ENCODE assay signal across 8 cellular contexts in genomic region chr20:17614812-17615644, GRCh38. TPM values are rescaled to one million over a fixed set of nuclear protein-coding genes. Genes with fewer than 3 reads are reported as not detected.
DNase-seq lines count a peak whose midpoint lies in the region; ATAC-seq lines count a peak whose summit lies in the region.

No MANE protein-coding gene starts in this region.

- H3K4me1 ChIP-seq in urinary bladder (ENCODE audit: insufficient read depth) = peaks cover 4% of the 10 kb centered on the region

- H3K27me3 Mint-ChIP-seq in activated T-cell treated with anti-CD3 and anti-CD28 coated beads, Interleukin-2, amount 50 U/mL, for 24 hours = no peaks in the 10 kb centered on the region
- no peaks in the 10 kb centered on the region for H3K27me3 Mint-ChIP-seq in activated T-cell treated with anti-CD3 and anti-CD28 coated beads, Interleukin-2, amount 50 U/mL, for 72 hours (ENCODE audit: low read depth)
- no peaks in the 10 kb centered on the region for H3K27me3 Mint-ChIP-seq in dendritic cell treated with granulocyte-macrophage colony-stimulating factor and Interleukin-4, amounts not matched to agents 40 ng/mL and 50 ng/mL, for 4 days

- H3K36me3 ChIP-seq in urinary bladder (ENCODE audit: insufficient read depth) = no peaks in the 10 kb centered on the region

- intact Hi-C loops in dendritic cell treated with granulocyte-macrophage colony-stimulating factor and Interleukin-4, amounts not matched to agents 40 ng/mL and 50 ng/mL, for 4 days (cut with micrococcal nuclease) = no loop called here

- H3K36me3 Mint-ChIP-seq in activated T-cell treated with anti-CD3 and anti-CD28 coated beads, Interleukin-2, amount 50 U/mL, for 24 hours (ENCODE audit: low read depth) = peaks cover 36% of the 10 kb centered on the region
- peaks cover 0 to 2% of the 10 kb centered on the region in 2 donors for H3K36me3 Mint-ChIP-seq in activated T-cell treated with anti-CD3 and anti-CD28 coated beads, Interleukin-2, amount 50 U/mL, for 72 hours (ENCODE audit: insufficient read depth in 2 of 2)
- peaks cover 80% of the 10 kb centered on the region for H3K36me3 Mint-ChIP-seq in dendritic cell treated with granulocyte-macrophage colony-stimulating factor and Interleukin-4, amounts not matched to agents 40 ng/mL and 50 ng/mL, for 4 days (ENCODE audit: low read depth)

- no peak overlapping the region for H3K4me3 Mint-ChIP-seq in activated T-cell treated with anti-CD3 and anti-CD28 coated beads, Interleukin-2, amount 50 U/mL, for 24 hours
- no peak overlapping the region for H3K4me3 Mint-ChIP-seq in activated T-cell treated with anti-CD3 and anti-CD28 coated beads, Interleukin-2, amount 50 U/mL, for 72 hours
- no peak overlapping the region for H3K4me3 Mint-ChIP-seq in dendritic cell treated with granulocyte-macrophage colony-stimulating factor and Interleukin-4, amounts not matched to agents 40 ng/mL and 50 ng/mL, for 4 days

- peaks cover 29% of the 10 kb centered on the region for H3K4me1 Mint-ChIP-seq in activated T-cell treated with anti-CD3 and anti-CD28 coated beads, Interleukin-2, amount 50 U/mL, for 24 hours (ENCODE audit: low read depth)
- H3K4me1 Mint-ChIP-seq in activated T-cell treated with anti-CD3 and anti-CD28 coated beads, Interleukin-2, amount 50 U/mL, for 72 hours (ENCODE audit: low read depth) = peaks cover 23% of the 10 kb centered on the region
- peaks cover 22% of the 10 kb centered on the region for H3K4me1 Mint-ChIP-seq in dendritic cell treated with granulocyte-macrophage colony-stimulating factor and Interleukin-4, amounts not matched to agents 40 ng/mL and 50 ng/mL, for 4 days (ENCODE audit: low read depth)

- peak; percentile 27 for DNase-seq in activated T-cell treated with anti-CD3 and anti-CD28 coated beads, Interleukin-2, amount 50 U/mL, for 24 hours
- DNase-seq in activated T-cell treated with anti-CD3 and anti-CD28 coated beads, Interleukin-2, amount 50 U/mL, for 72 hours = no peak
- DNase-seq in mucosa of gallbladder (ENCODE audit: low spot score) (peak; percentile 21), Ammon's horn (ENCODE audit: low spot score) (no peak), NCI-H446 (lab: John Stamatoyannopoulos, UW) (no peak), NCI-H1048 (lab: John Stamatoyannopoulos, UW) (no peak)

- 47% methylated on average over 32 of the region's 32 CpGs for WGBS in urinary bladder

- H3K4me3 ChIP-seq in urinary bladder (ENCODE audit: low read depth, low read length) = no peak overlapping the region

- peak overlapping the region; percentile 34 for H3K27ac ChIP-seq in urinary bladder (ENCODE audit: low read depth)

- no peaks in the 10 kb centered on the region for H3K9me3 Mint-ChIP-seq in activated T-cell treated with anti-CD3 and anti-CD28 coated beads, Interleukin-2, amount 50 U/mL, for 24 hours
- no peaks in the 10 kb centered on the region for H3K9me3 Mint-ChIP-seq in activated T-cell treated with anti-CD3 and anti-CD28 coated beads, Interleukin-2, amount 50 U/mL, for 72 hours
- H3K9me3 Mint-ChIP-seq in dendritic cell treated with granulocyte-macrophage colony-stimulating factor and Interleukin-4, amounts not matched to agents 40 ng/mL and 50 ng/mL, for 4 days = no peaks in the 10 kb centered on the region

- peak overlapping the region; percentile 28 for H3K27ac Mint-ChIP-seq in activated T-cell treated with anti-CD3 and anti-CD28 coated beads, Interleukin-2, amount 50 U/mL, for 24 hours
- H3K27ac Mint-ChIP-seq in activated T-cell treated with anti-CD3 and anti-CD28 coated beads, Interleukin-2, amount 50 U/mL, for 72 hours = no peak overlapping the region
- peak overlapping the region; percentile 70 for H3K27ac Mint-ChIP-seq in dendritic cell treated with granulocyte-macrophage colony-stimulating factor and Interleukin-4, amounts not matched to agents 40 ng/mL and 50 ng/mL, for 4 days

- no peak for ATAC-seq in activated T-cell treated with anti-CD3 and anti-CD28 coated beads, Interleukin-2, amount 50 U/mL, for 72 hours (replicated peaks in 1 of 2)

RNA-seq across cellular contexts. Expression of gene DSTN, which starts 45.2 kb away (rescaled TPM):
- 10 to 100 TPM; 62.8 to 70.4 TPM for total RNA-seq in activated T-cell treated with anti-CD3 and anti-CD28 coated beads, Interleukin-2, amount 50 U/mL, for 72 hours
- 738 TPM for total RNA-seq in mucosa of gallbladder
- total RNA-seq in urinary bladder = 589 TPM
- 2,115 TPM for polyA plus RNA-seq in urinary bladder

Comparison
In these comparisons a context has a peak if more than half of its experiments do, and no peak if none do; other contexts are left out.
1. DNase-seq: peak in activated T-cell treated with anti-CD3 and anti-CD28 coated beads, Interleukin-2, amount 50 U/mL, for 24 hours (single experiment) and mucosa of gallbladder (single experiment); none in activated T-cell treated with anti-CD3 and anti-CD28 coated beads, Interleukin-2, amount 50 U/mL, for 72 hours (0 of 2), Ammon's horn (single experiment), NCI-H446 (0 of 2) and NCI-H1048 (single experiment).